In genomic region chr12:40224439-40225291, GRCh38 we compare ENCODE assay signal across 8 cellular contexts. TPM values are rescaled to one million over a fixed set of nuclear protein-coding genes. Genes with fewer than 3 reads are reported as not detected.
A peak's percentile ranks its signal among the peaks of the same experiment; 100 is the strongest.
DNase-seq lines count a peak whose midpoint lies in the region; ATAC-seq and TF ChIP-seq lines count a peak whose summit lies in the region.

Gene LRRK2, plus strand, starts transcription at chr12:40224997. Its CDS starts 135 bp downstream, at chr12:40225132.

- H3K27ac ChIP-seq in Peyer's patch, result peak within 1 kb of the TSS; percentile 87 to 96 (median 90)
- H3K27ac ChIP-seq in aorta (ENCODE audit: low read depth in 1 of 2, low read length in 2 of 2), result peak within 1 kb of the TSS; percentile 51 to 71

- H3K9me3 ChIP-seq in Peyer's patch (no peaks in the 10 kb centered on the region), aorta (ENCODE audit: control insufficient read depth, low read length) (no peaks in the 10 kb centered on the region)

- no peaks in the 10 kb centered on the region for H3K36me3 ChIP-seq in Peyer's patch
- no peaks in the 10 kb centered on the region for H3K36me3 ChIP-seq in aorta (ENCODE audit: control insufficient read depth in 1 of 2, insufficient read depth in 2 of 2, low read length in 1 of 2)

- H3K4me3 Mint-ChIP-seq in osteocyte (ENCODE audit: unreplicated experiment), result peak within 1 kb of the TSS; percentile 61

- intact Hi-C loops in Right ventricle myocardium inferior (cut with DNase I) (loop anchor here (2.0 kb wide), 1 partner anchor 72 kb away; no protein-coding TSS in a partner anchor), aorta (cut with DNase I) (loop anchor here (2.0 to 5.0 kb wide), 2 partner anchors 72 kb away; no protein-coding TSS in a partner anchor)

- TF ChIP-seq CTCF in Peyer's patch (IDR thresholded peaks at IDR 0.05) (peak in 1 of 6 experiments; percentile 8), osteocyte (IDR thresholded peaks at IDR 0.05) (no peak)

- H3K4me1 Mint-ChIP-seq in osteocyte (ENCODE audit: unreplicated experiment), result peaks cover 8% of the 10 kb centered on the region

- no peaks in the 10 kb centered on the region for H3K27me3 ChIP-seq in Peyer's patch
- no peaks in the 10 kb centered on the region for H3K27me3 ChIP-seq in aorta (ENCODE audit: control insufficient read depth in 1 of 2, insufficient read depth in 2 of 2, low read length in 1 of 2)

- ATAC-seq in GM18868 (IDR thresholded peaks at IDR 0.05; ENCODE audit: unreplicated experiment) (peak; percentile 50), HG03095 (IDR thresholded peaks at IDR 0.05; ENCODE audit: unreplicated experiment) (peak; percentile 46), Right ventricle myocardium inferior (peak; percentile 94), aorta (ENCODE audit: low FRiP score) (peak; percentile 90)
- peak; percentile 28 to 62 for ATAC-seq in activated naive CD4-positive, alpha-beta T cell treated with anti-CD3 and anti-CD28 coated beads, Interleukin-2, amount 50 U/mL, for 72 hours

- WGBS in aorta, 2 donors, result 0 to 1% methylated on average over 66 to 78 of the region's 78 CpGs

- H3K4me1 ChIP-seq in Peyer's patch (no peaks in the 10 kb centered on the region), aorta (ENCODE audit: control insufficient read depth in 1 of 2, insufficient read depth in 2 of 2, low read length in 2 of 2) (no peaks in the 10 kb centered on the region)

- peaks cover 49% of the 10 kb centered on the region for H3K27me3 Mint-ChIP-seq in osteocyte (ENCODE audit: unreplicated experiment)

- peak within 1 kb of the TSS; percentile 53 to 77 (median 61) for H3K4me3 ChIP-seq in Peyer's patch
- H3K4me3 ChIP-seq in aorta (ENCODE audit: low read length in 2 of 2), result peak within 1 kb of the TSS; percentile 48 to 79

- H3K9me3 Mint-ChIP-seq in activated naive CD4-positive, alpha-beta T cell treated with anti-CD3 and anti-CD28 coated beads, Interleukin-2, amount 50 U/mL, for 72 hours, result no peaks in the 10 kb centered on the region
- H3K9me3 Mint-ChIP-seq in osteocyte (ENCODE audit: unreplicated experiment), result no peaks in the 10 kb centered on the region

- peaks cover 0 to 13% of the 10 kb centered on the region in 2 donors for H3K36me3 Mint-ChIP-seq in activated naive CD4-positive, alpha-beta T cell treated with anti-CD3 and anti-CD28 coated beads, Interleukin-2, amount 50 U/mL, for 72 hours
- no peaks in the 10 kb centered on the region for H3K36me3 Mint-ChIP-seq in osteocyte (ENCODE audit: unreplicated experiment)

- no peak within 1 kb of the TSS for H3K27ac Mint-ChIP-seq in activated naive CD4-positive, alpha-beta T cell treated with anti-CD3 and anti-CD28 coated beads, Interleukin-2, amount 50 U/mL, for 72 hours
- H3K27ac Mint-ChIP-seq in osteocyte (ENCODE audit: unreplicated experiment), result no peak within 1 kb of the TSS

- DNase-seq in AG08395 (ENCODE audit: low spot score) (peak; percentile 58), Peyer's patch (peak; percentile 68 to 90 (median 83)), Right ventricle myocardium inferior (ENCODE audit: missing footprints) (peak; percentile 96), osteocyte (ENCODE audit: extremely low spot score, unreplicated experiment) (peak; percentile 83), aorta (peak; percentile 93 to 94)
- DNase-seq in activated naive CD4-positive, alpha-beta T cell treated with anti-CD3 and anti-CD28 coated beads, Interleukin-2, amount 50 U/mL, for 72 hours (ENCODE audit: low spot score in 2 of 2), result peak in 1 of 2 donors; percentile 6

- peak; percentile 31 to 33 for TF ChIP-seq POLR2A in Peyer's patch (IDR thresholded peaks at IDR 0.05)

RNA-seq across cellular contexts. Expression of gene LRRK2, which starts in this region (rescaled TPM):
- total RNA-seq in Peyer's patch (10 to 100 TPM in 1 of 4 donors, 1 to 10 TPM in 3; 2.6 to 44.6 (median 4.9) TPM), Right ventricle myocardium inferior (8.4 TPM), osteocyte (not detected in 2 replicates), aorta (10 to 100 TPM; 23.3 to 42.0 TPM)
- total RNA-seq in activated naive CD4-positive, alpha-beta T cell treated with anti-CD3 and anti-CD28 coated beads, Interleukin-2, amount 50 U/mL, for 72 hours, result not detected
- 10 to 100 TPM in 1 of 2 donors, 1 to 10 TPM in 1; 7.0 to 18.8 TPM for polyA plus RNA-seq in aorta

Comparison
In these comparisons a context has a peak if more than half of its experiments do, and no peak if none do; other contexts are left out.
1. Peak in ATAC-seq in activated naive CD4-positive, alpha-beta T cell treated with anti-CD3 and anti-CD28 coated beads, Interleukin-2, amount 50 U/mL, for 72 hours; RNA of the gene not detected or under 1 TPM.
2. Peak in DNase-seq in osteocyte; RNA of the gene not detected or under 1 TPM.